10 cellular contexts compared by ENCODE assay signal in genomic region chr16:81405702-81406113, GRCh38. TPM values are rescaled to one million over a fixed set of nuclear protein-coding genes. Genes with fewer than 3 reads are reported as not detected.
DNase-seq lines count a peak whose midpoint lies in the region; ATAC-seq, FAIRE-seq and TF ChIP-seq lines count a peak whose summit lies in the region.
"Had no signal": no experiment of that assay in that cellular context is flagged by ENCODE, and none has a peak within 500 bp of the region (broad histone marks: within the 10 kb centered on the region; RNA-seq: fewer than 3 reads in every experiment).

No MANE protein-coding gene starts in this region.

- no peaks in the 10 kb centered on the region for H3K79me2 ChIP-seq in K562 (ENCODE audit: control insufficient read depth, insufficient read depth, low read length)

- H3K36me3 Mint-ChIP-seq in naive thymus-derived CD4-positive, alpha-beta T cell, result no peaks in the 10 kb centered on the region

- H3K27me3 ChIP-seq in K562 (ENCODE audit: control insufficient read depth in 2 of 2, insufficient read depth in 2 of 2, low read length in 2 of 2), result peaks cover 8 to 35% of the 10 kb centered on the region in 2 experiments
- no peaks in the 10 kb centered on the region for H3K27me3 ChIP-seq in naive thymus-derived CD4-positive, alpha-beta T cell (ENCODE audit: control insufficient read depth in 2 of 2, insufficient read depth in 2 of 2, low read length in 2 of 2)
- H3K27me3 ChIP-seq: ovary had no signal

- H3K36me3 ChIP-seq in K562 (ENCODE audit: control insufficient read depth, insufficient read depth, low read length), result no peaks in the 10 kb centered on the region
- H3K36me3 ChIP-seq in naive thymus-derived CD4-positive, alpha-beta T cell (ENCODE audit: control insufficient read depth in 2 of 3, insufficient read depth in 3 of 3, low read length in 3 of 3), result no peaks in the 10 kb centered on the region
- H3K36me3 ChIP-seq: ovary had no signal

- H3K4me1 ChIP-seq in A549 (peaks cover 86% of the 10 kb centered on the region), K562 (replicated peaks in 1 of 2; ENCODE audit: control insufficient read depth in 2 of 2, insufficient read depth in 2 of 2, low read length in 2 of 2) (peaks cover 6 to 13% of the 10 kb centered on the region in 2 experiments; a peak in 4 of 5 replicates)
- no peaks in the 10 kb centered on the region for H3K4me1 ChIP-seq in naive thymus-derived CD4-positive, alpha-beta T cell (ENCODE audit: control insufficient read depth in 2 of 2, insufficient read depth in 2 of 2, low read length in 2 of 2)

- TF ChIP-seq RAD21 in A549 (conservative IDR thresholded peaks at IDR 0.05 in 1 of 2, IDR thresholded peaks at IDR 0.05 in 1 of 2), result peak; percentile 28 to 49; a peak in 4 of 5 replicates
- no peak for TF ChIP-seq RAD21 in K562 (CRISPR knock-in tag; conservative IDR thresholded peaks at IDR 0.05 in 1 of 2, IDR thresholded peaks at IDR 0.05 in 1 of 2)

- no peaks in the 10 kb centered on the region for H3K9me1 ChIP-seq in K562 (ENCODE audit: control insufficient read depth, insufficient read depth, low read length)

- H4K20me1 ChIP-seq in K562 (replicated peaks; ENCODE audit: control insufficient read depth, insufficient read depth, low read length), result no peaks in the 10 kb centered on the region

- no peak overlapping the region for H3K27ac Mint-ChIP-seq in naive thymus-derived CD4-positive, alpha-beta T cell

- H3K9me3 Mint-ChIP-seq in naive thymus-derived CD4-positive, alpha-beta T cell, result peaks cover 0 to 3% (median 0%) of the 10 kb centered on the region in 11 donors

- BruUV-seq in K562 (replicated peaks; lab: Mats Ljungman, UMichigan), result no TSS peak

- TF ChIP-seq EP300 in A549 (IDR thresholded peaks at IDR 0.05), result peak; percentile 97 to 100
- no peak for TF ChIP-seq EP300 in K562 (IDR thresholded peaks at IDR 0.05; ENCODE audit: low read length)

- in situ Hi-C loops in K562 (cut with MboI), result no loop called here

- no peak for TF ChIP-seq POLR2A in A549 (IDR thresholded peaks at IDR 0.05; ENCODE audit: low read length)
- TF ChIP-seq POLR2A in K562 (conservative IDR thresholded peaks at IDR 0.05), result no peak

- no peaks in the 10 kb centered on the region for H3K9me3 ChIP-seq in A549
- no peaks in the 10 kb centered on the region for H3K9me3 ChIP-seq in K562 (replicated peaks; ENCODE audit: control insufficient read depth, insufficient read depth, low read depth, low read length)
- no peaks in the 10 kb centered on the region for H3K9me3 ChIP-seq in naive thymus-derived CD4-positive, alpha-beta T cell (ENCODE audit: control insufficient read depth in 2 of 3, low read length in 3 of 3)
- H3K9me3 ChIP-seq: ovary had no signal

- peak; percentile 96 to 99 for DNase-seq in A549 (ENCODE audit: low read depth in 1 of 2, low spot score in 1 of 2)
- peak; percentile 92 for DNase-seq in HS-27A (ENCODE audit: low read depth)
- DNase-seq in K562 (ENCODE audit: extremely low read depth in 1 of 4, low spot score in 3 of 4), result peak in 3 of 4 experiments; percentile 30 to 58 (median 57)
- DNase-seq in kidney glomerular epithelial cell (lab: John Stamatoyannopoulos, UW), result peak; percentile 97
- DNase-seq in naive thymus-derived CD4-positive, alpha-beta T cell, result no peak
- no peak for DNase-seq in NOMO-1 (lab: John Stamatoyannopoulos, UW; ENCODE audit: unreplicated experiment in 2 of 2)
- DNase-seq in stimulated activated CD4-positive, alpha-beta T cell treated with anti-CD3 and anti-CD28 coated beads, Interleukin-4, amount 100 ng/mL, for 24 hours, result no peak
- DNase-seq: NK-92 treated with Interleukin-12 subunit alpha and Interleukin-12 subunit beta, amount 100 ng/mL, for 24 hours had no signal

- H3K4me2 ChIP-seq in A549 (peak overlapping the region; percentile 67), K562 (ENCODE audit: insufficient read depth, low read length) (no peak overlapping the region)

- POLR2A ChIA-PET in A549 (lab: Yijun Ruan, JAX) (interaction anchor here (0.6 to 1.3 kb wide), 5 partner anchors 13 to 306 kb away, joined by 3 to 7 read pairs (median 4); partner anchors contain the start of gene CMIP), K562 (lab: Yijun Ruan, JAX) (interaction anchor here (0.7 kb wide), 1 partner anchor 293 kb away, joined by 4 read pairs; no protein-coding TSS in a partner anchor)
- POLR2A ChIA-PET in naive thymus-derived CD4-positive, alpha-beta T cell (lab: Charles Lee), result no interaction called here

- TF ChIP-seq CTCF in A549 (IDR thresholded peaks at IDR 0.05) (no peak), K562 (IDR thresholded peaks at IDR 0.05 in 2 of 3, conservative IDR thresholded peaks at IDR 0.05 in 1 of 3; ENCODE audit: insufficient read depth in 2 of 3, low read depth in 1 of 3, low read length in 3 of 3) (0 out of 6 replicates have a peak, but pooled peaks of 1 of the 3 experiments have one; percentile 9)

- CTCF ChIA-PET in A549 (lab: Yijun Ruan, JAX), result interaction anchor here (0.8 to 4.3 kb wide), 11 partner anchors 11 to 328 kb away, joined by 3 to 34 read pairs (median 3); no protein-coding TSS in a partner anchor
- CTCF ChIA-PET in K562 (lab: Yijun Ruan, JAX; ENCODE audit: low intra/inter-chr PET ratio), result no interaction called here
- CTCF ChIA-PET in naive thymus-derived CD4-positive, alpha-beta T cell (lab: Charles Lee), result interaction anchor here (0.8 kb wide), 1 partner anchor 333 kb away, joined by 3 read pairs; no protein-coding TSS in a partner anchor

- peak; percentile 71 to 81 for ATAC-seq in A549
- ATAC-seq in K562, result no peak
- ATAC-seq in naive thymus-derived CD4-positive, alpha-beta T cell, result no peak
- ATAC-seq in HG03196 (IDR thresholded peaks at IDR 0.05; ENCODE audit: unreplicated experiment), result no peak

- peak overlapping the region; percentile 20; the same call in 1 of the 2 replicates for H2AFZ ChIP-seq in K562 (ENCODE audit: low read depth, low read length)

- intact Hi-C loops in K562 (cut with micrococcal nuclease), result loop anchor here (10.0 kb wide), 1 partner anchor 469 kb away; no protein-coding TSS in a partner anchor
- intact Hi-C loops in naive thymus-derived CD4-positive, alpha-beta T cell (cut with micrococcal nuclease), result no loop called here

- peaks cover 0 to 14% (median 0%) of the 10 kb centered on the region in 5 donors for H3K27me3 Mint-ChIP-seq in naive thymus-derived CD4-positive, alpha-beta T cell

- peak; percentile 97 for FAIRE-seq in A549 (lab: Jason Lieb, UNC)
- peak; percentile 63 for FAIRE-seq in K562 (lab: Jason Lieb, UNC)

- no peak overlapping the region for H3K4me3 ChIP-seq in A549
- H3K4me3 ChIP-seq in K562, result no peak overlapping the region
- no peak overlapping the region for H3K4me3 ChIP-seq in naive thymus-derived CD4-positive, alpha-beta T cell (ENCODE audit: low read length)
- H3K4me3 ChIP-seq: ovary had no signal

- WGBS in A549 (ENCODE audit: missing lambda C conversion rate), result 0% methylated on average over 11 of the region's 11 CpGs
- WGBS in K562 (ENCODE audit: insufficient coverage, low coverage, missing lambda C conversion rate), result 3% methylated on average over 11 of the region's 11 CpGs

- peaks cover 0 to 7% (median 0%) of the 10 kb centered on the region in 7 donors for H3K4me1 Mint-ChIP-seq in naive thymus-derived CD4-positive, alpha-beta T cell

- no peak overlapping the region for H3K9ac ChIP-seq in K562 (ENCODE audit: insufficient read depth in 1 of 2, low read depth in 2 of 2, low read length in 2 of 2)

- no peak overlapping the region for H3K4me3 Mint-ChIP-seq in naive thymus-derived CD4-positive, alpha-beta T cell

- H3K27ac ChIP-seq in A549 (peak overlapping the region; percentile 97 to 100), K562 (ENCODE audit: extremely low read depth, low read depth, low read length) (no peak overlapping the region)
- H3K27ac ChIP-seq in naive thymus-derived CD4-positive, alpha-beta T cell (ENCODE audit: low read depth, low read length), result no peak overlapping the region
- H3K27ac ChIP-seq: ovary had no signal

TF ChIP-seq in A549, 52 proteins besides CTCF, POLR2A, EP300 and RAD21 (continues in another document):
- TF ChIP-seq EHF (CRISPR knock-in tag; IDR thresholded peaks at IDR 0.05), result peak; percentile 62; the same call in 1 of the 2 replicates

TF ChIP-seq in K562, 482 proteins besides CTCF, POLR2A, EP300 and RAD21 (continues in another document):
- TF ChIP-seq ZNF174 (CRISPR knock-in tag; IDR thresholded peaks at IDR 0.05) (no peak), MAFG (tag; conservative IDR thresholded peaks at IDR 0.05) (peak; percentile 59), FOSL1 (tag; conservative IDR thresholded peaks at IDR 0.05) (peak; percentile 53; the same call in 1 of the 2 replicates), ZNF316 (IDR thresholded peaks at IDR 0.05) (0 out of 2 replicates have a peak, but pooled peaks have one; percentile 15), NFE2L1 (tag; IDR thresholded peaks at IDR 0.05; ENCODE audit: borderline replicate concordance, low read depth) (peak; percentile 23; the same call in 1 of the 2 replicates), C11orf30 (IDR thresholded peaks at IDR 0.05; ENCODE audit: low read depth) (peak; percentile 64)

RNA-seq across cellular contexts. Expression of gene CMIP, which starts 38.9 kb away (rescaled TPM):
- 21.6 and 44.7 TPM in 2 replicates for polyA plus RNA-seq in A549 (2011; rRNA removed)
- polyA plus RNA-seq in A549 (2012; cell fraction: cytosol; rRNA removed), result 78.5 and 97.9 TPM in 2 replicates
- 128 and 142 TPM in 2 replicates for polyA plus RNA-seq in A549 (2012; cell fraction: nucleus; rRNA removed)
- polyA plus RNA-seq in A549 (2017; fragmentation: RNase III; extraction: RNeasy Plus Mini Kit Qiagen cat#74134 plus additional on column Dnase treatment), result 118 to 129 TPM (median 125 TPM) in 3 replicates
- polyA minus RNA-seq in A549 (2011; rRNA and poly(A)+ RNA removed), result 89.1 and 130 TPM in 2 replicates
- 107 and 183 TPM in 2 replicates for total RNA-seq in K562 (2011; cell fraction: chromatin; rRNA removed; ENCODE audit: low replicate concordance)
- total RNA-seq in K562 (2011; cell fraction: nucleolus; rRNA removed), result 75.7 and 79.0 TPM in 2 replicates
- 101 and 152 TPM in 2 replicates for total RNA-seq in K562 (2011; cell fraction: nucleoplasm; rRNA removed)
- 16.1 and 19.1 TPM in 2 replicates for total RNA-seq in K562 (2014; rRNA removed)
- 10.3 and 10.8 TPM in 2 replicates for total RNA-seq in K562 (2014; rRNA removed; fragmentation: Illumina TruSeq; extraction: Trizol)
- 9.7 and 11.5 TPM in 2 replicates for total RNA-seq in K562 (2015; rRNA removed; fragmentation: Illumina TruSeq; extraction: Trizol)
- total RNA-seq in K562 (2021), result 66.4 and 82.5 TPM in 2 replicates
- polyA plus RNA-seq in K562 (2011; rRNA removed), result 8.1 and 19.2 TPM in 2 replicates
- 17.6 and 21.0 TPM in 2 replicates for polyA plus RNA-seq in K562 (2011; cell fraction: cytosol; rRNA removed)
- 46.1 and 50.8 TPM in 2 replicates for polyA plus RNA-seq in K562 (2011; cell fraction: nucleus; rRNA removed)
- 51.9 and 88.9 TPM in 2 replicates for polyA plus RNA-seq in K562 (2012)
- polyA plus RNA-seq in K562 (2014; fragmentation: Illumina TruSeq; extraction: Trizol), result 39.4 and 41.6 TPM in 2 replicates
- 1 to 10 TPM in 1 of 2 experiments, under 1 TPM in 1; 0.94 to 1.9 TPM for polyA plus RNA-seq in K562 (2014; fragmentation: Nextera tagmentation; extraction: Ambion mirVana)
- 15.6 and 21.0 TPM in 2 replicates for polyA plus RNA-seq in K562 (2014; rRNA removed)
- 20.3 and 24.1 TPM in 2 replicates for polyA minus RNA-seq in K562 (2011; rRNA and poly(A)+ RNA removed)
- 45.6 and 90.6 TPM in 2 replicates for polyA minus RNA-seq in K562 (2011; cell fraction: cytosol; rRNA and poly(A)+ RNA removed)
- 26.0 and 43.0 TPM in 2 replicates for polyA minus RNA-seq in K562 (2011; cell fraction: nucleus; rRNA and poly(A)+ RNA removed)
- total RNA-seq in naive thymus-derived CD4-positive, alpha-beta T cell, result 10 to 100 TPM; 28.9 to 75.4 (median 38.2) TPM
- under 1 TPM; 0.66 to 0.92 TPM for polyA plus RNA-seq in naive thymus-derived CD4-positive, alpha-beta T cell

Comparison
In these comparisons a context has a peak if more than half of its experiments do, and no peak if none do; other contexts are left out.
1. ATAC-seq: peak in A549 (2 of 2); none in K562 (single experiment), naive thymus-derived CD4-positive, alpha-beta T cell (single experiment) and HG03196 (single experiment).
2. DNase-seq: peak in A549 (2 of 2), HS-27A (single experiment), K562 (3 of 4) and kidney glomerular epithelial cell (single experiment); none in naive thymus-derived CD4-positive, alpha-beta T cell (0 of 9), NOMO-1 (0 of 2) and stimulated activated CD4-positive, alpha-beta T cell treated with anti-CD3 and anti-CD28 coated beads, Interleukin-4, amount 100 ng/mL, for 24 hours (single experiment).
3. H3K27ac ChIP-seq: peak in A549 (2 of 2); none in K562 (single experiment) and naive thymus-derived CD4-positive, alpha-beta T cell (single experiment).
4. Of the 35 proteins assayed by ChIP-seq in both K562 and A549: peak only in K562: none; only in A549: CHD2, E2F6, EP300, JUN, JUNB, MAX and 4 more; in both: MAFK; in neither: 23; mixed calls (peak in some experiments, not most) for 1.